14 cellular contexts compared by ENCODE assay signal in genomic region chr12:86247871-86248270, GRCh38.
DNase-seq lines count a peak whose midpoint lies in the region; ATAC-seq lines count a peak whose summit lies in the region.
"Had no signal": no experiment of that assay in that cellular context is flagged by ENCODE, and none has a peak within 500 bp of the region (broad histone marks: within the 10 kb centered on the region; RNA-seq: fewer than 3 reads in every experiment).

No MANE protein-coding gene starts in this region.

- H3K9me3 ChIP-seq in BLaER1 (no peaks in the 10 kb centered on the region), SK-N-MC (ENCODE audit: low read depth, low read length) (no peaks in the 10 kb centered on the region)
- H3K9me3 ChIP-seq: Caco-2 had no signal

- H3K4me2 ChIP-seq in BLaER1: peak overlapping the region; percentile 29

- H3K4me1 ChIP-seq in BLaER1: peaks cover 20% of the 10 kb centered on the region
- H3K4me1 ChIP-seq: Caco-2 had no signal

- no peak overlapping the region for H3K27ac ChIP-seq in BLaER1
- H3K27ac ChIP-seq in SK-N-MC: peak overlapping the region; percentile 91
- H3K27ac ChIP-seq: C4-2B had no signal

- H3K9ac ChIP-seq in BLaER1 (no peak overlapping the region), SK-N-MC (ENCODE audit: insufficient read length) (no peak overlapping the region)

- H3K36me3 ChIP-seq in BLaER1 (no peaks in the 10 kb centered on the region), SK-N-MC (ENCODE audit: insufficient read depth, low read length) (no peaks in the 10 kb centered on the region)

- DNase-seq in SK-N-MC (ENCODE audit: low read depth, low spot score): peak; percentile 75
- DNase-seq: 8988T; AML-193; Caco-2; Calu3; CD4-positive, alpha-beta T cell; CD8-positive, alpha-beta T cell; DMS79 treated with DMSO at 0.1 percent for 48 hours; GF-D8 had no signal

- H3K27me3 ChIP-seq in BLaER1: no peaks in the 10 kb centered on the region

- no peak for ATAC-seq in HG03025 (IDR thresholded peaks at IDR 0.05; ENCODE audit: low FRiP score, unreplicated experiment)
- no peak for ATAC-seq in HG03196 (IDR thresholded peaks at IDR 0.05; ENCODE audit: unreplicated experiment)
- no peak for ATAC-seq in HG02870 (IDR thresholded peaks at IDR 0.05; ENCODE audit: unreplicated experiment)
- ATAC-seq: CD8-positive, alpha-beta T cell had no signal

- no peaks in the 10 kb centered on the region for H4K20me1 ChIP-seq in BLaER1

- H3K4me3 ChIP-seq in BLaER1 (no peak overlapping the region), SK-N-MC (no peak overlapping the region)
